ENCODE assay signal across 16 cellular contexts in the genomic region with DNA sequence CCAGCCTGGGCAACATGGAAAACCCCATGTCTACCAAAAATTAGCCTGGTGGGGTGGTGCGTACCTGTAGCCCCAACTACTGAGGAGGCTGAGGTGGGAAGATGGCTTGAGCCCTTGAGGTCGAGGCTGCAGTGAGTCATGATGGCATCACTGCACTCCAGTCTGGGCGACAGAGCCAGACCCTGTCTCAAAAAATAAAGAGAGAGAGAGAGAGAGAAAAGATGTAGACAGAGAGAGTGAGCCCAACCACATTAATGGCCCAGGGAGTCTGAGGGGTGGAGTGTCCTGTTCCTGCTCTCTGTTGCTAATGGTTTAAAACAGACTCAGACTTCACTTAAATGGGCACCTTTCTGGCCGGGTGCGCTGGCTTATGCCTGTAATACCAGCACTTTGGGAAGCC.
DNase-seq lines count a peak whose midpoint lies in the region; ATAC-seq and TF ChIP-seq lines count a peak whose summit lies in the region.
"Had no signal": no experiment of that assay in that cellular context is flagged by ENCODE, and none has a peak within 500 bp of the region (broad histone marks: within the 10 kb centered on the region; RNA-seq: fewer than 3 reads in every experiment).

No MANE protein-coding gene starts in this region.

- intact Hi-C loops in thyroid gland (cut with DNase I): no loop called here

- no peaks in the 10 kb centered on the region for H3K27me3 Mint-ChIP-seq in activated naive CD4-positive, alpha-beta T cell treated with anti-CD3 and anti-CD28 coated beads, Interleukin-2, amount 50 U/mL, for 24 hours
- H3K27me3 Mint-ChIP-seq: CD4-positive, alpha-beta T cell had no signal

- no peak for ATAC-seq in stimulated activated effector memory CD8-positive, alpha-beta T cell treated with anti-CD3 and anti-CD28 coated beads, Interleukin-12 subunit alpha, Interleukin-12 subunit beta, amount 100 ng/mL, for 72 hours
- no peak for ATAC-seq in omental fat pad (ENCODE audit: low FRiP score)
- ATAC-seq: A549, GM12878 had no signal

- TF ChIP-seq POLR2A in thyroid gland (IDR thresholded peaks at IDR 0.05): no peak

- no peaks in the 10 kb centered on the region for H3K27me3 ChIP-seq in thyroid gland

- H3K4me3 Mint-ChIP-seq in activated naive CD4-positive, alpha-beta T cell treated with anti-CD3 and anti-CD28 coated beads, Interleukin-2, amount 50 U/mL, for 24 hours: no peak overlapping the region
- no peak overlapping the region for H3K4me3 Mint-ChIP-seq in stimulated activated effector memory CD8-positive, alpha-beta T cell treated with anti-CD3 and anti-CD28 coated beads, Interleukin-12 subunit alpha, Interleukin-12 subunit beta, amount 100 ng/mL, for 72 hours
- H3K4me3 Mint-ChIP-seq: CD4-positive, alpha-beta T cell; H9 had no signal

- H3K27ac Mint-ChIP-seq in activated naive CD4-positive, alpha-beta T cell treated with anti-CD3 and anti-CD28 coated beads, Interleukin-2, amount 50 U/mL, for 24 hours: peak overlapping the region; percentile 85
- H3K27ac Mint-ChIP-seq in stimulated activated effector memory CD8-positive, alpha-beta T cell treated with anti-CD3 and anti-CD28 coated beads, Interleukin-12 subunit alpha, Interleukin-12 subunit beta, amount 100 ng/mL, for 72 hours: peak overlapping the region; percentile 72
- H3K27ac Mint-ChIP-seq: CD4-positive, alpha-beta T cell; H9 had no signal

- H3K4me3 ChIP-seq in thyroid gland (replicated peaks in 1 of 3): no peak overlapping the region
- H3K4me3 ChIP-seq: A549, GM12878 had no signal

- 94 to 96% methylated on average over 5 of the region's 5 CpGs for WGBS in thyroid gland, 2 donors

- no peaks in the 10 kb centered on the region for H3K4me1 ChIP-seq in thyroid gland
- H3K4me1 ChIP-seq: A549, Caco-2 had no signal

- no peaks in the 10 kb centered on the region for H3K36me3 ChIP-seq in thyroid gland

- DNase-seq in activated naive CD4-positive, alpha-beta T cell (lab: John Stamatoyannopoulos, UW): no peak
- DNase-seq in M059J (ENCODE audit: low read depth) (peak; percentile 55), islet precursor cell (peak; percentile 75), thyroid gland (no peak), NCI-H2227 treated with DMSO at 0.1 percent for 48 hours (lab: John Stamatoyannopoulos, UW) (no peak), omental fat pad (ENCODE audit: low spot score) (no peak)
- no peak for DNase-seq in stimulated activated effector memory CD8-positive, alpha-beta T cell treated with anti-CD3 and anti-CD28 coated beads, Interleukin-12 subunit alpha, Interleukin-12 subunit beta, amount 100 ng/mL, for 72 hours (ENCODE audit: low spot score in 2 of 2)
- DNase-seq: AML-193; Caco-2; CD4-positive, alpha-beta T cell; H9 had no signal

- no peak overlapping the region for H3K27ac ChIP-seq in thyroid gland
- H3K27ac ChIP-seq: 22Rv1, A549, C4-2B had no signal

- H3K36me3 Mint-ChIP-seq in activated naive CD4-positive, alpha-beta T cell treated with anti-CD3 and anti-CD28 coated beads, Interleukin-2, amount 50 U/mL, for 24 hours: no peaks in the 10 kb centered on the region
- H3K36me3 Mint-ChIP-seq in stimulated activated effector memory CD8-positive, alpha-beta T cell treated with anti-CD3 and anti-CD28 coated beads, Interleukin-12 subunit alpha, Interleukin-12 subunit beta, amount 100 ng/mL, for 72 hours: peaks cover 12% of the 10 kb centered on the region

- H3K4me1 Mint-ChIP-seq in activated naive CD4-positive, alpha-beta T cell treated with anti-CD3 and anti-CD28 coated beads, Interleukin-2, amount 50 U/mL, for 24 hours: no peaks in the 10 kb centered on the region
- peaks cover 60% of the 10 kb centered on the region for H3K4me1 Mint-ChIP-seq in stimulated activated effector memory CD8-positive, alpha-beta T cell treated with anti-CD3 and anti-CD28 coated beads, Interleukin-12 subunit alpha, Interleukin-12 subunit beta, amount 100 ng/mL, for 72 hours

- TF ChIP-seq CTCF in thyroid gland (IDR thresholded peaks at IDR 0.05): no peak
- no peak for TF ChIP-seq CTCF in omental fat pad (IDR thresholded peaks at IDR 0.05)

- H3K9me3 Mint-ChIP-seq in activated naive CD4-positive, alpha-beta T cell treated with anti-CD3 and anti-CD28 coated beads, Interleukin-2, amount 50 U/mL, for 24 hours: no peaks in the 10 kb centered on the region
- H3K9me3 Mint-ChIP-seq in stimulated activated effector memory CD8-positive, alpha-beta T cell treated with anti-CD3 and anti-CD28 coated beads, Interleukin-12 subunit alpha, Interleukin-12 subunit beta, amount 100 ng/mL, for 72 hours: no peaks in the 10 kb centered on the region
- H3K9me3 Mint-ChIP-seq: CD4-positive, alpha-beta T cell; H9 had no signal

- no peaks in the 10 kb centered on the region for H3K9me3 ChIP-seq in thyroid gland
- H3K9me3 ChIP-seq: A549, Caco-2 had no signal

Comparison
In these comparisons a context has a peak if more than half of its experiments do, and no peak if none do; other contexts are left out.
1. DNase-seq: peak in M059J (single experiment) and islet precursor cell (single experiment); none in activated naive CD4-positive, alpha-beta T cell (0 of 4), stimulated activated effector memory CD8-positive, alpha-beta T cell treated with anti-CD3 and anti-CD28 coated beads, Interleukin-12 subunit alpha, Interleukin-12 subunit beta, amount 100 ng/mL, for 72 hours (0 of 2), thyroid gland (0 of 2), NCI-H2227 treated with DMSO at 0.1 percent for 48 hours (single experiment) and omental fat pad (single experiment).